Comparison of ENCODE assay signal across 28 cellular contexts in genomic region chr2:133382561-133382960, GRCh38.
"Had no signal": no experiment of that assay in that cellular context is flagged by ENCODE, and none has a peak within 500 bp of the region (broad histone marks: within the 10 kb centered on the region; RNA-seq: fewer than 3 reads in every experiment).

No MANE protein-coding gene starts in this region.

- H3K4me1 Mint-ChIP-seq: stimulated activated effector memory CD8-positive, alpha-beta T cell treated with anti-CD3 and anti-CD28 coated beads, Interleukin-12 subunit alpha, Interleukin-12 subunit beta, amount 100 ng/mL, for 72 hours; stimulated activated memory B cell treated with anti-CD40 and anti-IgM and Interleukin-4, amounts not matched to agents 10 μg/mL and 1 μg/mL and 100 μg/mL, for 72 hours; stimulated activated naive B cell treated with anti-CD40 and anti-IgM and Interleukin-4, amounts not matched to agents 10 μg/mL and 1 μg/mL and 100 μg/mL, for 72 hours; stimulated activated naive CD8-positive, alpha-beta T cell treated with anti-CD3 and anti-CD28 coated beads, Interleukin-15, amount 100 ng/mL, for 72 hours had no signal

- H3K27ac Mint-ChIP-seq: stimulated activated effector memory CD8-positive, alpha-beta T cell treated with anti-CD3 and anti-CD28 coated beads, Interleukin-12 subunit alpha, Interleukin-12 subunit beta, amount 100 ng/mL, for 72 hours; stimulated activated memory B cell treated with anti-CD40 and anti-IgM and Interleukin-4, amounts not matched to agents 10 μg/mL and 1 μg/mL and 100 μg/mL, for 72 hours; stimulated activated naive B cell treated with anti-CD40 and anti-IgM and Interleukin-4, amounts not matched to agents 10 μg/mL and 1 μg/mL and 100 μg/mL, for 72 hours; stimulated activated naive CD8-positive, alpha-beta T cell treated with anti-CD3 and anti-CD28 coated beads, Interleukin-15, amount 100 ng/mL, for 72 hours; stimulated activated naive CD8-positive, alpha-beta T cell treated with anti-CD3 and anti-CD28 coated beads, Interleukin-15, Interleukin-2, amounts not matched to agents 100 ng/mL and 50 ng/mL, for 24 hours; type B pancreatic cell had no signal

- H3K9me3 Mint-ChIP-seq: stimulated activated naive CD8-positive, alpha-beta T cell treated with anti-CD3 and anti-CD28 coated beads, Interleukin-15, Interleukin-2, amounts not matched to agents 100 ng/mL and 50 ng/mL, for 24 hours; type B pancreatic cell had no signal

- H3K4me3 ChIP-seq: stomach, suprapubic skin, testis, thoracic aorta, thyroid gland, tibial artery, tibial nerve, transverse colon, upper lobe of left lung, upper lobe of right lung, uterus, vagina had no signal

- H3K27me3 Mint-ChIP-seq: stimulated activated memory B cell treated with anti-CD40 and anti-IgM and Interleukin-4, amounts not matched to agents 10 μg/mL and 1 μg/mL and 100 μg/mL, for 72 hours; stimulated activated naive B cell treated with anti-CD40 and anti-IgM and Interleukin-4, amounts not matched to agents 10 μg/mL and 1 μg/mL and 100 μg/mL, for 72 hours; stimulated activated naive CD8-positive, alpha-beta T cell treated with anti-CD3 and anti-CD28 coated beads, Interleukin-15, amount 100 ng/mL, for 72 hours; stimulated activated naive CD8-positive, alpha-beta T cell treated with anti-CD3 and anti-CD28 coated beads, Interleukin-15, Interleukin-2, amounts not matched to agents 100 ng/mL and 50 ng/mL, for 24 hours had no signal

- H3K36me3 Mint-ChIP-seq: stimulated activated effector memory CD8-positive, alpha-beta T cell treated with anti-CD3 and anti-CD28 coated beads, Interleukin-12 subunit alpha, Interleukin-12 subunit beta, amount 100 ng/mL, for 72 hours; stimulated activated memory B cell treated with anti-CD40 and anti-IgM and Interleukin-4, amounts not matched to agents 10 μg/mL and 1 μg/mL and 100 μg/mL, for 72 hours; stimulated activated naive B cell treated with anti-CD40 and anti-IgM and Interleukin-4, amounts not matched to agents 10 μg/mL and 1 μg/mL and 100 μg/mL, for 72 hours; type B pancreatic cell had no signal

- DNase-seq: stimulated activated CD4-positive, alpha-beta T cell treated with anti-CD3 and anti-CD28 coated beads, Interleukin-2, amount 100 ng/mL, for 48 hours; stimulated activated CD4-positive, alpha-beta T cell treated with anti-CD3 and anti-CD28 coated beads, Interleukin-4, amount 100 ng/mL, for 1 hour; stimulated activated CD4-positive, alpha-beta T cell treated with anti-CD3 and anti-CD28 coated beads, Interleukin-4, amount 100 ng/mL, for 24 hours; stimulated activated CD4-positive, alpha-beta T cell treated with anti-CD3 and anti-CD28 coated beads, Interleukin-4, amount 100 ng/mL, for 4 hours; stimulated activated CD8-positive, alpha-beta memory T cell treated with anti-CD3 and anti-CD28 coated beads, Interleukin-4, amount 100 ng/mL, for 48 hours; stimulated activated naive B cell treated with anti-CD40 and anti-IgM and Interleukin-4, amounts not matched to agents 10 μg/mL and 1 μg/mL and 100 μg/mL, for 72 hours; stimulated activated naive CD4-positive, alpha-beta T cell; stimulated activated naive CD4-positive, alpha-beta T cell treated with Interleukin-2 at 50 U/mL for 16 hours; stimulated activated naive CD8-positive, alpha-beta T cell treated with anti-CD3 and anti-CD28 coated beads, Interleukin-15, amount 100 ng/mL, for 72 hours; stimulated activated naive CD8-positive, alpha-beta T cell treated with anti-CD3 and anti-CD28 coated beads, Interleukin-15, Interleukin-2, amounts not matched to agents 100 U/mL and 50 U/mL, for 24 hours; stomach; substantia nigra; testis; thyroid gland; tibial artery; transverse colon; trophoblast cell; upper lobe of left lung; upper lobe of right lung; uterus had no signal

- ATAC-seq: stimulated activated effector memory CD8-positive, alpha-beta T cell treated with anti-CD3 and anti-CD28 coated beads, Interleukin-12 subunit alpha, Interleukin-12 subunit beta, amount 100 ng/mL, for 72 hours; stimulated activated memory B cell treated with anti-CD40 and anti-IgM and Interleukin-4, amounts not matched to agents 10 μg/mL and 1 μg/mL and 100 μg/mL, for 72 hours; stimulated activated naive B cell treated with anti-CD40 and anti-IgM and Interleukin-4, amounts not matched to agents 10 μg/mL and 1 μg/mL and 100 μg/mL, for 72 hours; stimulated activated naive CD8-positive, alpha-beta T cell treated with anti-CD3 and anti-CD28 coated beads, Interleukin-15, Interleukin-2, amounts not matched to agents 100 U/mL and 50 U/mL, for 24 hours; upper lobe of right lung had no signal

- H3K4me3 Mint-ChIP-seq: stimulated activated effector memory CD8-positive, alpha-beta T cell treated with anti-CD3 and anti-CD28 coated beads, Interleukin-12 subunit alpha, Interleukin-12 subunit beta, amount 100 ng/mL, for 72 hours; stimulated activated memory B cell treated with anti-CD40 and anti-IgM and Interleukin-4, amounts not matched to agents 10 μg/mL and 1 μg/mL and 100 μg/mL, for 72 hours; stimulated activated naive B cell treated with anti-CD40 and anti-IgM and Interleukin-4, amounts not matched to agents 10 μg/mL and 1 μg/mL and 100 μg/mL, for 72 hours; stimulated activated naive CD8-positive, alpha-beta T cell treated with anti-CD3 and anti-CD28 coated beads, Interleukin-15, amount 100 ng/mL, for 72 hours; stimulated activated naive CD8-positive, alpha-beta T cell treated with anti-CD3 and anti-CD28 coated beads, Interleukin-15, Interleukin-2, amounts not matched to agents 100 ng/mL and 50 ng/mL, for 24 hours; type B pancreatic cell had no signal
